Comparison of ENCODE assay signal across 14 cellular contexts in the genomic region with DNA sequence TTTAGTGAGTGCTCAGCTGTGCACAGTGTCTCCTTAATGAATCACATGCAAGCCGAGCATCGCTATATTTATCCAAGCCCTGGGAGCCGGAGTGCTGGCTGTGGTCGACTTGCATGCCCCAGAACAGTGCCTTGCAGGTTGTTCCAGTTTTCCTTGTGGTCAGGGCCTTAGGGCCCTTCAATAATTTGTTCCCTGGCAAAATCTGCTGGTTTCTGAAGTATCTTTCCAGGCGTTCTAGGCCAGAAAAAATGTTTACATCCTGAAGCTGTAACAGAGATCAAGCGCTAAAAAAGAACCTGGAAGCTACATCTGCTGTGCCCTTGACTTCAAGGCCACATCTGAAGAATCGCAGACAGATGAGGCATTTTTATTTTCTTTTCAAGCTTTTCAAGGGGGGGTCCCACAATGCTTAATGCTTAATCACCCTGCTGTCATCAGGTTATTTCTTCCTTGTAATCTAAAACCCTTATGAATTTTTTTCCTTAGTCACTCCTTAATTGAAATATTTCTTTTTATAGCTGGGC.
DNase-seq lines count a peak whose midpoint lies in the region; ATAC-seq and TF ChIP-seq lines count a peak whose summit lies in the region.
"Had no signal": no experiment of that assay in that cellular context is flagged by ENCODE, and none has a peak within 500 bp of the region (broad histone marks: within the 10 kb centered on the region; RNA-seq: fewer than 3 reads in every experiment).

No MANE protein-coding gene starts in this region.

- no peak overlapping the region for H3K4me3 ChIP-seq in AG04450 (ENCODE audit: low read depth, low read length)
- no peak overlapping the region for H3K4me3 ChIP-seq in heart right ventricle
- H3K4me3 ChIP-seq: transverse colon had no signal

- POLR2A ChIA-PET in AG04450 (lab: Yijun Ruan, JAX), result no interaction called here

- peak overlapping the region; percentile 85 for H3K27ac Mint-ChIP-seq in HFFc6
- H3K27ac Mint-ChIP-seq in brain, result peak overlapping the region in 3 of 5 experiments; percentile 65 to 75 (median 68)
- H3K27ac Mint-ChIP-seq: mesothelial cell of epicardium had no signal

- CTCF ChIA-PET in AG04450 (lab: Charles Lee), result interaction anchor here (0.7 to 4.7 kb wide), 3 partner anchors 237 to 756 kb away, joined by 3 to 25 read pairs (median 3); partner anchors contain the start of gene INSYN2B

- intact Hi-C loops in heart right ventricle (cut with DNase I), result no loop called here

- WGBS in heart right ventricle, 2 donors, result 42% methylated on average over 7 of the region's 7 CpGs

- H3K27ac ChIP-seq in AG04450 (ENCODE audit: low read depth, low read length) (peak overlapping the region; percentile 75), heart right ventricle (peak overlapping the region in 2 of 10 donors; percentile 10 to 48)
- H3K27ac ChIP-seq: KMS-11, transverse colon had no signal

- no peak for TF ChIP-seq CTCF in AG04450 (IDR thresholded peaks at IDR 0.05; ENCODE audit: low read depth, low read length)
- no peak for TF ChIP-seq CTCF in HFFc6 (IDR thresholded peaks at IDR 0.05)
- TF ChIP-seq CTCF in brain (conservative IDR thresholded peaks at IDR 0.05), result no peak
- no peak for TF ChIP-seq CTCF in heart right ventricle (IDR thresholded peaks at IDR 0.05)

- peaks cover 0 to 10% (median 0%) of the 10 kb centered on the region in 9 donors for H3K4me1 ChIP-seq in heart right ventricle
- H3K4me1 ChIP-seq: transverse colon had no signal

- H3K27me3 Mint-ChIP-seq in HFFc6 (ENCODE audit: insufficient read depth) (no peaks in the 10 kb centered on the region; the same call in 1 of the 2 replicates), brain (peaks cover 10% of the 10 kb centered on the region)

- peak; percentile 55 to 93 (median 77) for ATAC-seq in heart right ventricle

- peaks cover 0 to 56% (median 0%) of the 10 kb centered on the region in 9 donors for H3K36me3 ChIP-seq in heart right ventricle
- H3K36me3 ChIP-seq: transverse colon had no signal

- DNase-seq in AG04450 (ENCODE audit: low read depth, low spot score), result peak; percentile 59
- DNase-seq in HFFc6, result peak; percentile 87
- peak in 1 of 2 donors; percentile 11 for DNase-seq in heart right ventricle
- DNase-seq in COLO829 (ENCODE audit: low spot score), result no peak
- DNase-seq in COR-L47 (lab: John Stamatoyannopoulos, UW), result no peak
- no peak for DNase-seq in HuH-7.5 (ENCODE audit: low spot score)
- no peak for DNase-seq in 8988T
- DNase-seq: activated T-cell treated with anti-CD3 and anti-CD28 coated beads, Interleukin-2, amount 50 U/mL, for 48 hours; NCI-H446 treated with DMSO at 0.1 percent for 48 hours; SIG-M5; transverse colon had no signal

- peak overlapping the region; percentile 69 for H3K4me3 Mint-ChIP-seq in HFFc6
- H3K4me3 Mint-ChIP-seq in brain, result no peak overlapping the region
- H3K4me3 Mint-ChIP-seq: mesothelial cell of epicardium had no signal

- H3K9me3 ChIP-seq in AG04450 (ENCODE audit: control insufficient read depth, insufficient read depth, low read length) (no peaks in the 10 kb centered on the region), heart right ventricle (no peaks in the 10 kb centered on the region)
- H3K9me3 ChIP-seq: transverse colon had no signal

- H3K4me1 Mint-ChIP-seq in HFFc6 (ENCODE audit: low read depth) (peaks cover 49% of the 10 kb centered on the region), brain (peaks cover 35% of the 10 kb centered on the region)
- H3K4me1 Mint-ChIP-seq: mesothelial cell of epicardium had no signal

- no peaks in the 10 kb centered on the region for H3K9me3 Mint-ChIP-seq in HFFc6
- H3K9me3 Mint-ChIP-seq in brain, result peaks cover 0 to 2% (median 0%) of the 10 kb centered on the region in 5 experiments
- H3K9me3 Mint-ChIP-seq: mesothelial cell of epicardium had no signal

- H3K27me3 ChIP-seq in AG04450 (ENCODE audit: control insufficient read depth, insufficient read depth, low read length) (no peaks in the 10 kb centered on the region), heart right ventricle (no peaks in the 10 kb centered on the region)
- H3K27me3 ChIP-seq: transverse colon had no signal

- H3K36me3 Mint-ChIP-seq in HFFc6 (ENCODE audit: low read depth) (no peaks in the 10 kb centered on the region), brain (no peaks in the 10 kb centered on the region)
- H3K36me3 Mint-ChIP-seq: mesothelial cell of epicardium had no signal

Comparison
In these comparisons a context has a peak if more than half of its experiments do, and no peak if none do; other contexts are left out.
1. DNase-seq: peak in AG04450 (single experiment) and HFFc6 (single experiment); none in COLO829 (single experiment), COR-L47 (single experiment), HuH-7.5 (single experiment) and 8988T (single experiment).